Comparison of ENCODE assay signal across 16 cellular contexts in the genomic region with DNA sequence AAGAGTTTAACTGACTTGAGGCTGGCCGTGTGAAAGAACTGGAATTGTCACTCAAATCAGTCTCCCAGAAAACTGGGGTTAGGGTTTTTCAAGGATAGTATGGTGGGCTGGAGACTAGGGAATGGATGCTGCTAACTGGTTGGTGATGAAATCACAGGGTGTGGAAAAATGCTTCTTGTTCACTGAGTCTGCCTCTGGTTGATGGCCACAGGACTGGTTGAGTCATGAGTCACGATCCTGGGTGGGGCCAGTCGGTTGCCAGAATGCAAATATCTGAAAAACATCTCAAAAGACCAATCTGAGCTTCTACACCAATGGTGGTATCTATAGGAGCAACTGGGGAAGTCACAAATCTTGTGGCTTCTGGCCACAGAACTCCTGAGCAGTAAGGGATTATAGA. TPM values are rescaled to one million over a fixed set of nuclear protein-coding genes. Genes with fewer than 3 reads are reported as not detected.
DNase-seq lines count a peak whose midpoint lies in the region; ATAC-seq, FAIRE-seq and TF ChIP-seq lines count a peak whose summit lies in the region.
"Had no signal": no experiment of that assay in that cellular context is flagged by ENCODE, and none has a peak within 500 bp of the region (broad histone marks: within the 10 kb centered on the region; RNA-seq: fewer than 3 reads in every experiment).

No MANE protein-coding gene starts in this region.

- no peaks in the 10 kb centered on the region for H3K9me1 ChIP-seq in K562 (ENCODE audit: control insufficient read depth, insufficient read depth, low read length)

- DNase-seq in AG09319 (ENCODE audit: extremely low read depth, low read depth) (peak; percentile 41), LoVo (ENCODE audit: low spot score) (peak; percentile 56), K562 (ENCODE audit: extremely low read depth in 1 of 4, low spot score in 3 of 4) (peak in 1 of 4 experiments; percentile 26), kidney epithelial cell (ENCODE audit: low read depth) (peak; percentile 63), cerebellar nuclear complex (lab: John Stamatoyannopoulos, UW) (no peak), thyroid gland (no peak), GM19239 (ENCODE audit: insufficient read length, low spot score) (no peak), right atrium auricular region (ENCODE audit: low spot score) (no peak)
- DNase-seq: adrenal gland; CD4-positive, alpha-beta memory T cell; H9; immature natural killer cell; nephron progenitor cell; stimulated activated CD4-positive, alpha-beta T cell treated with anti-CD3 and anti-CD28 coated beads, Interleukin-12 subunit alpha, Interleukin-12 subunit beta, amount 100 ng/mL, for 4 hours; stimulated activated CD8-positive, alpha-beta memory T cell treated with anti-CD3 and anti-CD28 coated beads, Interleukin-4, amount 100 ng/mL, for 48 hours had no signal

- in situ Hi-C loops in K562 (cut with MboI), result loop anchor here (10.0 to 25.0 kb wide), 2 partner anchors 476 to 644 kb away; no protein-coding TSS in a partner anchor

- 2% methylated on average over 3 of the region's 3 CpGs for WGBS in K562 (ENCODE audit: insufficient coverage, low coverage, missing lambda C conversion rate)
- WGBS in thyroid gland, 2 donors, result 44 to 83% methylated on average over 3 of the region's 3 CpGs

- no peak for TF ChIP-seq EP300 in K562 (IDR thresholded peaks at IDR 0.05; ENCODE audit: low read length)

- no peak overlapping the region for H3K4me2 ChIP-seq in K562 (ENCODE audit: insufficient read depth, low read length)

- TF ChIP-seq RAD21 in K562 (CRISPR knock-in tag; conservative IDR thresholded peaks at IDR 0.05 in 1 of 2, IDR thresholded peaks at IDR 0.05 in 1 of 2), result no peak

- BruUV-seq in K562 (replicated peaks; lab: Mats Ljungman, UMichigan), result no TSS peak

- H2AFZ ChIP-seq in K562 (ENCODE audit: low read depth, low read length), result no peak overlapping the region

- H3K79me2 ChIP-seq in K562 (ENCODE audit: control insufficient read depth, insufficient read depth, low read length), result no peaks in the 10 kb centered on the region

- H3K9me3 ChIP-seq in K562 (replicated peaks; ENCODE audit: control insufficient read depth, insufficient read depth, low read depth, low read length) (no peaks in the 10 kb centered on the region), thyroid gland (no peaks in the 10 kb centered on the region), right atrium auricular region (no peaks in the 10 kb centered on the region)
- H3K9me3 ChIP-seq: adrenal gland had no signal

- FAIRE-seq in K562 (lab: Jason Lieb, UNC), result peak; percentile 76
- no peak for FAIRE-seq in GM19239 (lab: Jason Lieb, UNC)
- FAIRE-seq: endothelial cell of umbilical vein had no signal

- POLR2A ChIA-PET in K562 (lab: Yijun Ruan, JAX), result no interaction called here

- H3K4me3 ChIP-seq in K562 (no peak overlapping the region), kidney epithelial cell (ENCODE audit: low read depth, low read length) (no peak overlapping the region), thyroid gland (replicated peaks in 1 of 3) (no peak overlapping the region), right atrium auricular region (no peak overlapping the region)
- H3K4me3 ChIP-seq: adrenal gland had no signal

- TF ChIP-seq CTCF in AG09319 (IDR thresholded peaks at IDR 0.05; ENCODE audit: low read depth, low read length), result no peak
- no peak for TF ChIP-seq CTCF in K562 (IDR thresholded peaks at IDR 0.05 in 2 of 3, conservative IDR thresholded peaks at IDR 0.05 in 1 of 3; ENCODE audit: insufficient read depth in 2 of 3, low read depth in 1 of 3, low read length in 3 of 3)
- no peak for TF ChIP-seq CTCF in kidney epithelial cell (IDR thresholded peaks at IDR 0.05; ENCODE audit: insufficient read depth, low read length, poor library complexity, severe bottlenecking)
- TF ChIP-seq CTCF in thyroid gland (IDR thresholded peaks at IDR 0.05), result no peak
- TF ChIP-seq CTCF in right atrium auricular region (IDR thresholded peaks at IDR 0.05), result no peak

- peak; percentile 48 for ATAC-seq in K562

- CTCF ChIA-PET in K562 (lab: Yijun Ruan, JAX; ENCODE audit: low intra/inter-chr PET ratio), result no interaction called here

- H3K27ac ChIP-seq in K562 (ENCODE audit: extremely low read depth, low read depth, low read length), result no peak overlapping the region
- no peak overlapping the region for H3K27ac ChIP-seq in thyroid gland
- no peak overlapping the region for H3K27ac ChIP-seq in right atrium auricular region
- H3K27ac ChIP-seq: adrenal gland had no signal

- H3K9ac ChIP-seq in K562 (ENCODE audit: insufficient read depth in 1 of 2, low read depth in 2 of 2, low read length in 2 of 2), result no peak overlapping the region

- H4K20me1 ChIP-seq in K562 (replicated peaks; ENCODE audit: control insufficient read depth, insufficient read depth, low read length), result no peaks in the 10 kb centered on the region; the same call in 1 of the 2 replicates

- H3K4me1 ChIP-seq in K562 (replicated peaks in 1 of 2; ENCODE audit: control insufficient read depth in 2 of 2, insufficient read depth in 2 of 2, low read length in 2 of 2) (no peaks in the 10 kb centered on the region), thyroid gland (no peaks in the 10 kb centered on the region), right atrium auricular region (no peaks in the 10 kb centered on the region)
- H3K4me1 ChIP-seq: adrenal gland had no signal

- intact Hi-C loops in K562 (cut with micrococcal nuclease) (loop anchor here (5.0 to 10.0 kb wide), 3 partner anchors 34 to 644 kb away; no protein-coding TSS in a partner anchor), thyroid gland (cut with DNase I) (loop anchor here (10.0 kb wide), 1 partner anchor 334 kb away; no protein-coding TSS in a partner anchor)

- TF ChIP-seq POLR2A in K562 (conservative IDR thresholded peaks at IDR 0.05), result no peak
- no peak for TF ChIP-seq POLR2A in thyroid gland (IDR thresholded peaks at IDR 0.05)

- H3K36me3 ChIP-seq in K562 (ENCODE audit: control insufficient read depth, insufficient read depth, low read length), result no peaks in the 10 kb centered on the region
- no peaks in the 10 kb centered on the region for H3K36me3 ChIP-seq in kidney epithelial cell (ENCODE audit: control insufficient read depth, insufficient read depth, low read length)
- no peaks in the 10 kb centered on the region for H3K36me3 ChIP-seq in thyroid gland
- H3K36me3 ChIP-seq in right atrium auricular region, result no peaks in the 10 kb centered on the region
- H3K36me3 ChIP-seq: adrenal gland had no signal

- H3K27me3 ChIP-seq in K562 (ENCODE audit: control insufficient read depth in 2 of 2, insufficient read depth in 2 of 2, low read length in 2 of 2), result peaks cover 4 to 15% of the 10 kb centered on the region in 2 experiments; a peak in 4 of 5 replicates
- H3K27me3 ChIP-seq in kidney epithelial cell (ENCODE audit: control insufficient read depth, insufficient read depth, low read length), result no peaks in the 10 kb centered on the region
- no peaks in the 10 kb centered on the region for H3K27me3 ChIP-seq in thyroid gland
- no peaks in the 10 kb centered on the region for H3K27me3 ChIP-seq in right atrium auricular region
- H3K27me3 ChIP-seq: adrenal gland had no signal

TF ChIP-seq in K562, 482 proteins besides CTCF, POLR2A, EP300 and RAD21 (continues in another document):
- TF ChIP-seq MCM7 (IDR thresholded peaks at IDR 0.05) (no peak), TEAD4 (IDR thresholded peaks at IDR 0.05; ENCODE audit: low read length) (no peak), TEAD4 (CRISPR knock-in tag; IDR thresholded peaks at IDR 0.05; ENCODE audit: borderline replicate concordance) (no peak), RCOR1 (IDR thresholded peaks at IDR 0.05; ENCODE audit: borderline replicate concordance in 1 of 2, low read depth in 2 of 2, low read length in 2 of 2) (peak in 1 of 2 experiments; percentile 38; a peak in 1 of 4 replicates)
- TF ChIP-seq, protein P1, sequence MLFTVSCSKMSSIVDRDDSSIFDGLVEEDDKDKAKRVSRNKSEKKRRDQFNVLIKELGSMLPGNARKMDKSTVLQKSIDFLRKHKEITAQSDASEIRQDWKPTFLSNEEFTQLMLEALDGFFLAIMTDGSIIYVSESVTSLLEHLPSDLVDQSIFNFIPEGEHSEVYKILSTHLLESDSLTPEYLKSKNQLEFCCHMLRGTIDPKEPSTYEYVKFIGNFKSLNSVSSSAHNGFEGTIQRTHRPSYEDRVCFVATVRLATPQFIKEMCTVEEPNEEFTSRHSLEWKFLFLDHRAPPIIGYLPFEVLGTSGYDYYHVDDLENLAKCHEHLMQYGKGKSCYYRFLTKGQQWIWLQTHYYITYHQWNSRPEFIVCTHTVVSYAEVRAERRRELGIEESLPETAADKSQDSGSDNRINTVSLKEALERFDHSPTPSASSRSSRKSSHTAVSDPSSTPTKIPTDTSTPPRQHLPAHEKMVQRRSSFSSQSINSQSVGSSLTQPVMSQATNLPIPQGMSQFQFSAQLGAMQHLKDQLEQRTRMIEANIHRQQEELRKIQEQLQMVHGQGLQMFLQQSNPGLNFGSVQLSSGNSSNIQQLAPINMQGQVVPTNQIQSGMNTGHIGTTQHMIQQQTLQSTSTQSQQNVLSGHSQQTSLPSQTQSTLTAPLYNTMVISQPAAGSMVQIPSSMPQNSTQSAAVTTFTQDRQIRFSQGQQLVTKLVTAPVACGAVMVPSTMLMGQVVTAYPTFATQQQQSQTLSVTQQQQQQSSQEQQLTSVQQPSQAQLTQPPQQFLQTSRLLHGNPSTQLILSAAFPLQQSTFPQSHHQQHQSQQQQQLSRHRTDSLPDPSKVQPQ (CRISPR knock-in tag; IDR thresholded peaks at IDR 0.05; ENCODE audit: borderline replicate concordance), result no peak

RNA-seq across cellular contexts. Expression of gene BAMBI, which starts 16.3 kb away (rescaled TPM):
- 24.8 and 28.2 TPM in 2 replicates for total RNA-seq in K562 (2011; cell fraction: chromatin; rRNA removed; ENCODE audit: low replicate concordance)
- 17.6 and 25.8 TPM in 2 replicates for total RNA-seq in K562 (2011; cell fraction: nucleolus; rRNA removed)
- total RNA-seq in K562 (2011; cell fraction: nucleoplasm; rRNA removed), result 17.6 and 19.4 TPM in 2 replicates
- total RNA-seq in K562 (2014; rRNA removed) (21.8 TPM in 2 replicates), K562 (2014; rRNA removed; fragmentation: Illumina TruSeq; extraction: Trizol) (13.5 and 14.8 TPM in 2 replicates), K562 (2015; rRNA removed; fragmentation: Illumina TruSeq; extraction: Trizol) (18.9 and 19.2 TPM in 2 replicates), K562 (2021) (18.7 and 20.1 TPM in 2 replicates), kidney epithelial cell (28.5 and 34.6 TPM in 2 replicates), thyroid gland (under 1 TPM; 0.22 to 0.92 (median 0.53) TPM), right atrium auricular region (10 to 100 TPM; 61.1 to 92.7 TPM)
- polyA plus RNA-seq in K562 (2011; rRNA removed) (7.2 and 7.7 TPM in 2 replicates), K562 (2014; fragmentation: Illumina TruSeq; extraction: Trizol) (10.9 and 11.6 TPM in 2 replicates), K562 (2014; fragmentation: Nextera tagmentation; extraction: Ambion mirVana) (1 to 10 TPM; 2.0 to 2.9 TPM), K562 (2014; rRNA removed) (13.2 and 13.6 TPM in 2 replicates)
- polyA plus RNA-seq in K562 (2011; cell fraction: cytosol; rRNA removed), result 6.9 and 11.4 TPM in 2 replicates
- 21.3 and 26.7 TPM in 2 replicates for polyA plus RNA-seq in K562 (2011; cell fraction: nucleus; rRNA removed)
- polyA plus RNA-seq in K562 (2012), result 13.5 and 15.2 TPM in 2 replicates
- 6.0 and 6.4 TPM in 2 replicates for polyA minus RNA-seq in K562 (2011; rRNA and poly(A)+ RNA removed)
- 4.6 and 6.2 TPM in 2 replicates for polyA minus RNA-seq in K562 (2011; cell fraction: cytosol; rRNA and poly(A)+ RNA removed)
- 9.3 and 13.3 TPM in 2 replicates for polyA minus RNA-seq in K562 (2011; cell fraction: nucleus; rRNA and poly(A)+ RNA removed)

Comparison
In these comparisons a context has a peak if more than half of its experiments do, and no peak if none do; other contexts are left out.
1. DNase-seq: peak in AG09319 (single experiment), LoVo (single experiment) and kidney epithelial cell (single experiment); none in cerebellar nuclear complex (0 of 2), thyroid gland (0 of 2), GM19239 (single experiment) and right atrium auricular region (single experiment).
2. RNA of gene BAMBI, which starts 16.3 kb away (total RNA-seq): 61.1 to 92.7 TPM in right atrium auricular region, 28.5 to 34.6 TPM in kidney epithelial cell and 13.5 to 28.2 TPM in K562; 0.22 to 0.92 TPM in thyroid gland; every median in the first group is over 4 times any median in the second.